8 cellular contexts compared by ENCODE assay signal in genomic region chr15:84878504-84878903, GRCh38. TPM values are rescaled to one million over a fixed set of nuclear protein-coding genes. Genes with fewer than 3 reads are reported as not detected.
DNase-seq lines count a peak whose midpoint lies in the region; ATAC-seq and TF ChIP-seq lines count a peak whose summit lies in the region.

No MANE protein-coding gene starts in this region.

- H3K4me1 ChIP-seq in IMR-90 (ENCODE audit: control insufficient read depth, insufficient read depth, low read length) (no peaks in the 10 kb centered on the region), ascending aorta (peaks cover 4 to 11% of the 10 kb centered on the region in 2 donors), spleen (peaks cover 0 to 6% (median 0%) of the 10 kb centered on the region in 6 donors)

- in situ Hi-C loops in IMR-90 (cut with MboI; ENCODE audit: low sequenced_read_pairs), result no loop called here

- WGBS in IMR-90 (ENCODE audit: extremely low coverage in 2 of 2, insufficient read length in 1 of 2), 2 experiments, result 60% methylated on average over 1 of the region's 4 CpGs; no CpG with 5 or more reads in 1 of the 2 experiments
- WGBS in spleen, 5 donors, result 41 to 78% (median 56%) methylated on average over 3 to 4 of the region's 4 CpGs

- H3K4me3 Mint-ChIP-seq in T-helper 17 cell, result no peak overlapping the region

- H3K4me2 ChIP-seq in IMR-90 (ENCODE audit: low read depth, low read length), result no peak overlapping the region

- TF ChIP-seq POLR2A in IMR-90 (IDR thresholded peaks at IDR 0.05; ENCODE audit: low read depth, low read length) (no peak), spleen (IDR thresholded peaks at IDR 0.05) (no peak)

- H3K23ac ChIP-seq in IMR-90 (ENCODE audit: low read depth, low read length), result no peak overlapping the region

- H3K4me1 Mint-ChIP-seq in T-helper 17 cell, result peaks cover 6% of the 10 kb centered on the region

- H3K4ac ChIP-seq in IMR-90 (ENCODE audit: low read depth, low read length), result no peak overlapping the region

- CTCF ChIA-PET in IMR-90 (lab: Yijun Ruan, JAX), result interaction anchor here (0.6 to 1.3 kb wide), 8 partner anchors 10 to 280 kb away, joined by 3 to 6 read pairs (median 4); partner anchors contain the start of gene WDR73

- no peaks in the 10 kb centered on the region for H3K79me1 ChIP-seq in IMR-90 (ENCODE audit: low read depth in 1 of 2, low read length in 2 of 2)

- dilution Hi-C loops in IMR-90 (cut with HindIII; ENCODE audit: low sequenced_read_pairs, unreplicated experiment), result no loop called here

- H3K36me3 ChIP-seq in IMR-90 (ENCODE audit: control insufficient read depth, insufficient read depth, low read length), result no peaks in the 10 kb centered on the region
- no peaks in the 10 kb centered on the region for H3K36me3 ChIP-seq in ascending aorta
- H3K36me3 ChIP-seq in spleen, result no peaks in the 10 kb centered on the region

- H3K36me3 Mint-ChIP-seq in T-helper 17 cell (ENCODE audit: low read depth), result peaks cover 2% of the 10 kb centered on the region

- DNase-seq in DMS 273 (lab: John Stamatoyannopoulos, UW; ENCODE audit: unreplicated experiment), result peak; percentile 68
- DNase-seq in IMR-90, result peak; percentile 44
- DNase-seq in T-helper 17 cell, result peak; percentile 25 to 30 (median 29)
- no peak for DNase-seq in ascending aorta (ENCODE audit: low spot score in 2 of 2)
- peak; percentile 22 for DNase-seq in iPS DF 4.7 (ENCODE audit: extremely low read depth, low spot score)
- DNase-seq in spleen, result no peak
- DNase-seq in NCI-H2171 treated with DMSO at 0.1 percent for 48 hours (lab: John Stamatoyannopoulos, UW), result no peak

- H2AK5ac ChIP-seq in IMR-90 (ENCODE audit: low read depth, low read length), result no peak overlapping the region

- H2BK5ac ChIP-seq in IMR-90 (ENCODE audit: low read depth, low read length, poor library complexity, severe bottlenecking), result no peak overlapping the region

- peaks cover 10% of the 10 kb centered on the region for H3K27me3 Mint-ChIP-seq in T-helper 17 cell

- H3K9me1 ChIP-seq in IMR-90 (ENCODE audit: insufficient read depth, low read length), result no peaks in the 10 kb centered on the region

- peak overlapping the region; percentile 18 for H2AFZ ChIP-seq in IMR-90 (replicated peaks; ENCODE audit: low read length, poor library complexity)

- no peak overlapping the region for H3K27ac Mint-ChIP-seq in T-helper 17 cell

- intact Hi-C loops in IMR-90 (cut with micrococcal nuclease) (loop anchor here (1.0 to 2.0 kb wide), 2 partner anchors 224 to 290 kb away; partner anchors contain the start of gene WDR73), ascending aorta (cut with DNase I) (no loop called here), spleen (cut with DNase I; ENCODE audit: low total_unique reads) (no loop called here)

- H2BK15ac ChIP-seq in IMR-90 (ENCODE audit: low read depth, low read length), result no peak overlapping the region

- H3K4me3 ChIP-seq in IMR-90 (ENCODE audit: insufficient read depth, low read depth, low read length), result no peak overlapping the region
- H3K4me3 ChIP-seq in ascending aorta, result no peak overlapping the region
- H3K4me3 ChIP-seq in spleen, result no peak overlapping the region

- no peak overlapping the region for H2BK20ac ChIP-seq in IMR-90 (ENCODE audit: low read depth, low read length)

- no peaks in the 10 kb centered on the region for H3K9me3 ChIP-seq in IMR-90 (ENCODE audit: control insufficient read depth, insufficient read depth, low read length)
- H3K9me3 ChIP-seq in T-helper 17 cell (ENCODE audit: control insufficient read depth, low read length, poor library complexity, severe bottlenecking), result no peaks in the 10 kb centered on the region
- no peaks in the 10 kb centered on the region for H3K9me3 ChIP-seq in ascending aorta
- no peaks in the 10 kb centered on the region for H3K9me3 ChIP-seq in spleen

- no peak overlapping the region for H4K8ac ChIP-seq in IMR-90 (ENCODE audit: low read depth in 2 of 2, low read length in 2 of 2)

- H2AK9ac ChIP-seq in IMR-90 (replicated peaks; ENCODE audit: low read depth, low read length, poor library complexity), result no peak overlapping the region

- H3K14ac ChIP-seq in IMR-90 (replicated peaks; ENCODE audit: low read depth, low read length), result no peak overlapping the region

- H4K5ac ChIP-seq in IMR-90 (ENCODE audit: low read depth, low read length), result no peak overlapping the region

- no peaks in the 10 kb centered on the region for H4K20me1 ChIP-seq in IMR-90 (ENCODE audit: insufficient read depth, low read length)

- H3K9ac ChIP-seq in IMR-90 (ENCODE audit: low read depth, low read length), result no peak overlapping the region

- H3K27me3 ChIP-seq in IMR-90 (ENCODE audit: control insufficient read depth, insufficient read depth, low read length), result peaks cover 19% of the 10 kb centered on the region
- H3K27me3 ChIP-seq in ascending aorta, result no peaks in the 10 kb centered on the region
- H3K27me3 ChIP-seq in spleen (replicated peaks in 1 of 7), result no peaks in the 10 kb centered on the region

- H2BK120ac ChIP-seq in IMR-90 (ENCODE audit: low read depth, low read length), result no peak overlapping the region

- peak; percentile 91 for ATAC-seq in IMR-90 (ENCODE audit: low read depth)
- peak; percentile 59 for ATAC-seq in T-helper 17 cell
- ATAC-seq in GM18909 (IDR thresholded peaks at IDR 0.05; ENCODE audit: poor library complexity, unreplicated experiment), result no peak

- H3K27ac ChIP-seq in IMR-90 (ENCODE audit: insufficient read depth, low read length), result no peak overlapping the region
- no peak overlapping the region for H3K27ac ChIP-seq in ascending aorta
- no peak overlapping the region for H3K27ac ChIP-seq in spleen

- TF ChIP-seq CTCF in IMR-90 (conservative IDR thresholded peaks at IDR 0.05; ENCODE audit: low read depth, low read length) (peak; percentile 63), ascending aorta (IDR thresholded peaks at IDR 0.05) (peak in 2 of 3 experiments; percentile 26 to 39), spleen (IDR thresholded peaks at IDR 0.05 in 8 of 11, conservative IDR thresholded peaks at IDR 0.05 in 3 of 11) (peak; percentile 22 to 77 (median 63))

- no TSS peak for BruUV-seq in IMR-90 (replicated peaks; lab: Mats Ljungman, UMichigan)

- POLR2A ChIA-PET in IMR-90 (lab: Charles Lee; ENCODE audit: unreplicated experiment), result no interaction called here

- peak; percentile 64 for TF ChIP-seq RAD21 in IMR-90 (IDR thresholded peaks at IDR 0.05; ENCODE audit: low read length)

- no peak overlapping the region for H4K91ac ChIP-seq in IMR-90 (ENCODE audit: insufficient read depth, low read depth, low read length)

- no peak overlapping the region for H3K18ac ChIP-seq in IMR-90 (ENCODE audit: low read depth, low read length)

- no peak overlapping the region for H3K56ac ChIP-seq in IMR-90 (ENCODE audit: extremely low read depth, insufficient read depth, low read length)

TF ChIP-seq in IMR-90, 13 proteins besides CTCF, POLR2A, EP300 and RAD21:
- TF ChIP-seq CEBPB (IDR thresholded peaks at IDR 0.05; ENCODE audit: low read depth, low read length), result no peak
- TF ChIP-seq SMC3 (IDR thresholded peaks at IDR 0.05; ENCODE audit: low read depth, low read length), result peak; percentile 43; the same call in 1 of the 2 replicates

RNA-seq across cellular contexts. Expression of gene SLC28A1, which starts 6.0 kb away (rescaled TPM):
- not detected in 2 replicates for total RNA-seq in IMR-90 (2012; rRNA removed)
- not detected in 2 replicates for polyA plus RNA-seq in IMR-90 (2012; rRNA removed)
- 0.01 TPM in 1 of 2 replicates, not detected in the other for polyA plus RNA-seq in IMR-90 (2012; cell fraction: cytosol; rRNA removed)
- polyA plus RNA-seq in IMR-90 (2012; cell fraction: nucleus; rRNA removed; ENCODE audit: low replicate concordance), result not detected in 2 replicates
- not detected for total RNA-seq in T-helper 17 cell
- not detected for total RNA-seq in ascending aorta
- total RNA-seq in spleen, result under 1 TPM in 1 of 7 donors, not detected in 6; 0.16 TPM
- under 1 TPM in 2 of 3 donors, not detected in 1; 0.10 to 0.29 TPM for polyA plus RNA-seq in spleen

Comparison
In these comparisons a context has a peak if more than half of its experiments do, and no peak if none do; other contexts are left out.
1. DNase-seq: peak in DMS 273 (single experiment), IMR-90 (single experiment), T-helper 17 cell (3 of 3) and iPS DF 4.7 (single experiment); none in ascending aorta (0 of 2), spleen (single experiment) and NCI-H2171 treated with DMSO at 0.1 percent for 48 hours (single experiment).
2. Peak in every context shown above with its lines, with median percentiles within 50 percentile points of each other: CTCF ChIP-seq.